28 cellular contexts compared by ENCODE assay signal in the genomic region with DNA sequence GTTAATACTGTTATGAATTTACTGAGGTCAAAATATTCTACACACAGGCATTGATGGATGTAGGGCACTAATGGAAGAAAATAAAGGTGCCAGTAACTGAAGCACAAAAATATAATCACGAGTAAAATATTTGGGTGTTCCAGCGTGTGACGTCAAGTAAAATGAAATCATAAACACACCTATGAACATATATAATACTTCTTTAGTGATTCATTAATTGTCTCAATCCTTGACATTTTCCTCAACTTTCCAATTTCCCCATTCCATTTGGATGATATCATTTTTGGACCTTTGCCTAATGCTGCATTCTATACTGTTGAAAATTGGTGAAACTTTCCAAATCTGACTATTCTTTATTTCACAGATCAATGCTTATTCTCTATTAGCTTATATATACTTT.
"Had no signal": no experiment of that assay in that cellular context is flagged by ENCODE, and none has a peak within 500 bp of the region (broad histone marks: within the 10 kb centered on the region; RNA-seq: fewer than 3 reads in every experiment).

No MANE protein-coding gene starts in this region.

- ATAC-seq: activated CD8-positive, alpha-beta T cell treated with anti-CD3 and anti-CD28 coated beads for 36 hours; activated naive CD4-positive, alpha-beta T cell treated with anti-CD3 and anti-CD28 coated beads, Interleukin-2, amount 50 U/mL, for 72 hours; body of pancreas; PC-3 had no signal

- DNase-seq: activated CD4-positive, alpha-beta T cell treated with anti-CD3 and anti-CD28 coated beads, Interleukin-2, amount 10 ng/mL, durations not matched to agents 24 days and 14 days; activated CD4-positive, alpha-beta T cell treated with anti-CD3 and anti-CD28 coated beads, Interleukin-2, amount 50 U/mL, for 4 hours; activated CD8-positive, alpha-beta T cell treated with anti-CD3 and anti-CD28 coated beads for 36 hours; activated gamma-delta T cell treated with Interleukin-2 at 50 U/mL for 16 hours; activated naive CD4-positive, alpha-beta T cell treated with anti-CD3 and anti-CD28 coated beads for 36 hours; activated T-cell treated with anti-CD3 and anti-CD28 coated beads, Interleukin-2, amount 50 U/mL, for 24 hours; adrenal gland; body of pancreas; central memory CD4-positive, alpha-beta T cell; Karpas-422; KBM-7; MG63; MV-4-11; NCI-H1092; NCI-H1436 treated with DMSO at 0.1 percent for 48 hours; NCI-H1694 treated with DMSO at 0.1 percent for 48 hours; NCI-H2029; NCI-H345; NCI-H524 treated with DMSO at 0.1 percent for 48 hours; PC-3; Peyer's patch; Right ventricle myocardium superior; RPMI8226; SJCRH30; T1000 had no signal

- H3K9me3 Mint-ChIP-seq: activated CD4-positive, alpha-beta T cell treated with anti-CD3 and anti-CD28 coated beads, Interleukin-2, amount 10 ng/mL, durations not matched to agents 24 days and 14 days; activated CD8-positive, alpha-beta T cell treated with anti-CD3 and anti-CD28 coated beads for 36 hours had no signal

- H3K36me3 ChIP-seq: adrenal gland, MG63, Peyer's patch, SJCRH30 had no signal

- H3K4me1 Mint-ChIP-seq: activated CD4-positive, alpha-beta T cell treated with anti-CD3 and anti-CD28 coated beads, Interleukin-2, amount 10 ng/mL, durations not matched to agents 24 days and 14 days had no signal

- H3K27me3 ChIP-seq: adrenal gland, body of pancreas, MG63, Peyer's patch, SJCRH30 had no signal

- H3K4me3 ChIP-seq: adrenal gland, body of pancreas, MG63, Peyer's patch, SJCRH30, SK-N-MC had no signal

- H3K36me3 Mint-ChIP-seq: activated naive CD4-positive, alpha-beta T cell treated with anti-CD3 and anti-CD28 coated beads, Interleukin-2, amount 50 U/mL, for 72 hours had no signal

- H3K27me3 Mint-ChIP-seq: activated CD4-positive, alpha-beta T cell treated with anti-CD3 and anti-CD28 coated beads, Interleukin-2, amount 10 ng/mL, durations not matched to agents 24 days and 14 days; activated CD8-positive, alpha-beta T cell treated with anti-CD3 and anti-CD28 coated beads for 36 hours; activated T-cell treated with anti-CD3 and anti-CD28 coated beads, Interleukin-2, amount 50 U/mL, for 24 hours had no signal

- H3K27ac ChIP-seq: adrenal gland, body of pancreas, Peyer's patch, SJCRH30, SK-N-MC had no signal

- H3K4me3 Mint-ChIP-seq: activated CD4-positive, alpha-beta T cell treated with anti-CD3 and anti-CD28 coated beads, Interleukin-2, amount 10 ng/mL, durations not matched to agents 24 days and 14 days; activated CD8-positive, alpha-beta T cell treated with anti-CD3 and anti-CD28 coated beads for 36 hours; activated naive CD4-positive, alpha-beta T cell treated with anti-CD3 and anti-CD28 coated beads for 36 hours; activated T-cell treated with anti-CD3 and anti-CD28 coated beads, Interleukin-2, amount 50 U/mL, for 24 hours; activated T-helper 1 cell treated with anti-CD3 and anti-CD28 coated beads, Interleukin-12 subunit alpha, Interleukin-12 subunit beta, Interleukin-2, Interleukin-4 antibody, amounts not matched to agents 30 ng/mL and 10 ng/mL and 1 ng/mL, durations not matched to agents 14 hours and 24 hours and 36 hours had no signal

- H3K9me3 ChIP-seq: adrenal gland, body of pancreas, MG63, Peyer's patch, SJCRH30 had no signal

- H3K4me1 ChIP-seq: adrenal gland, body of pancreas, Peyer's patch, SJCRH30 had no signal

- H3K27ac Mint-ChIP-seq: activated CD4-positive, alpha-beta T cell treated with anti-CD3 and anti-CD28 coated beads, Interleukin-2, amount 10 ng/mL, durations not matched to agents 24 days and 14 days; activated CD8-positive, alpha-beta T cell treated with anti-CD3 and anti-CD28 coated beads for 36 hours; activated naive CD4-positive, alpha-beta T cell treated with anti-CD3 and anti-CD28 coated beads for 36 hours; activated naive CD4-positive, alpha-beta T cell treated with anti-CD3 and anti-CD28 coated beads, Interleukin-2, amount 50 U/mL, for 72 hours; activated T-cell treated with anti-CD3 and anti-CD28 coated beads, Interleukin-2, amount 50 U/mL, for 24 hours; activated T-helper 1 cell treated with anti-CD3 and anti-CD28 coated beads, Interleukin-12 subunit alpha, Interleukin-12 subunit beta, Interleukin-2, Interleukin-4 antibody, amounts not matched to agents 30 ng/mL and 10 ng/mL and 1 ng/mL, durations not matched to agents 14 hours and 24 hours and 36 hours had no signal
